ENCODE assay signal across 12 cellular contexts in genomic region chr11:61888043-61888442, GRCh38. TPM values are rescaled to one million over a fixed set of nuclear protein-coding genes. Genes with fewer than 3 reads are reported as not detected.
A peak's percentile ranks its signal among the peaks of the same experiment; 100 is the strongest.
DNase-seq lines count a peak whose midpoint lies in the region; ATAC-seq and TF ChIP-seq lines count a peak whose summit lies in the region.
"Had no signal": no experiment of that assay in that cellular context is flagged by ENCODE, and none has a peak within 500 bp of the region (broad histone marks: within the 10 kb centered on the region; RNA-seq: fewer than 3 reads in every experiment).

No MANE protein-coding gene starts in this region.

- H3K4me3 Mint-ChIP-seq in activated T-helper 17 cell treated with anti-CD3 and anti-CD28 coated beads, Interleukin-2, amount 50 U/mL, for 72 hours = no peak overlapping the region

- H4K20me1 ChIP-seq in osteoblast (ENCODE audit: insufficient read depth, low read length) (peaks cover 39% of the 10 kb centered on the region), smooth muscle cell (ENCODE audit: low read depth) (peaks cover 5% of the 10 kb centered on the region)

- WGBS in smooth muscle cell (ENCODE audit: low lambda C conversion rate) = 82% methylated on average over 6 of the region's 6 CpGs

- H3K36me3 ChIP-seq in SJCRH30 = peaks cover 9% of the 10 kb centered on the region
- peaks cover 26% of the 10 kb centered on the region for H3K36me3 ChIP-seq in osteoblast (ENCODE audit: insufficient read depth, low read length)
- H3K36me3 ChIP-seq in smooth muscle cell (ENCODE audit: low read depth) = no peaks in the 10 kb centered on the region
- H3K36me3 ChIP-seq: ovary had no signal

- H3K27ac ChIP-seq in SJCRH30 (peak overlapping the region; percentile 45), osteoblast (ENCODE audit: low read depth, low read length) (peak overlapping the region; percentile 83), smooth muscle cell (ENCODE audit: low read depth) (no peak overlapping the region)
- H3K27ac ChIP-seq: ovary had no signal

- H3K4me1 ChIP-seq in SJCRH30 (peaks cover 32% of the 10 kb centered on the region), osteoblast (ENCODE audit: insufficient read depth, low read length) (peaks cover 27% of the 10 kb centered on the region), smooth muscle cell (ENCODE audit: low read depth) (peaks cover 3% of the 10 kb centered on the region)

- H3K4me3 ChIP-seq in AG09309 (ENCODE audit: control insufficient read depth, low read depth, low read length) (no peak overlapping the region), SJCRH30 (no peak overlapping the region), osteoblast (ENCODE audit: insufficient read depth, low read length) (peak overlapping the region; percentile 37), smooth muscle cell (no peak overlapping the region)
- H3K4me3 ChIP-seq: ovary had no signal

- ATAC-seq in activated T-helper 17 cell treated with anti-CD3 and anti-CD28 coated beads, Interleukin-2, amount 50 U/mL, for 72 hours (replicated peaks) = no peak
- no peak for ATAC-seq in GM21515 (IDR thresholded peaks at IDR 0.05; ENCODE audit: unreplicated experiment)

- H3K4me1 Mint-ChIP-seq in activated T-helper 17 cell treated with anti-CD3 and anti-CD28 coated beads, Interleukin-2, amount 50 U/mL, for 72 hours = no peaks in the 10 kb centered on the region

- no peaks in the 10 kb centered on the region for H3K9me3 Mint-ChIP-seq in activated T-helper 17 cell treated with anti-CD3 and anti-CD28 coated beads, Interleukin-2, amount 50 U/mL, for 72 hours

- H3K36me3 Mint-ChIP-seq in activated T-helper 17 cell treated with anti-CD3 and anti-CD28 coated beads, Interleukin-2, amount 50 U/mL, for 72 hours (ENCODE audit: low read depth) = no peaks in the 10 kb centered on the region
- H3K36me3 Mint-ChIP-seq: CD4-positive, alpha-beta memory T cell had no signal

- peak overlapping the region; percentile 58 for H3K4me2 ChIP-seq in osteoblast (ENCODE audit: insufficient read depth, low read length)
- H3K4me2 ChIP-seq in smooth muscle cell = no peak overlapping the region

- TF ChIP-seq CTCF in AG09309 (IDR thresholded peaks at IDR 0.05; ENCODE audit: control insufficient read depth, insufficient read depth, low read depth, low read length, missing control alignments) = no peak
- TF ChIP-seq CTCF in osteoblast (IDR thresholded peaks at IDR 0.05; ENCODE audit: extremely low read depth, low read depth, low read length) = no peak
- no peak for TF ChIP-seq CTCF in smooth muscle cell (IDR thresholded peaks at IDR 0.05; ENCODE audit: borderline replicate concordance, insufficient read depth, poor library complexity, severe bottlenecking)

- no peaks in the 10 kb centered on the region for H3K27me3 ChIP-seq in SJCRH30
- H3K27me3 ChIP-seq in osteoblast (ENCODE audit: insufficient read depth, low read length) = no peaks in the 10 kb centered on the region
- no peaks in the 10 kb centered on the region for H3K27me3 ChIP-seq in smooth muscle cell (ENCODE audit: low read depth)
- H3K27me3 ChIP-seq: ovary had no signal

- H3K9me3 ChIP-seq in SJCRH30 (replicated peaks) (no peaks in the 10 kb centered on the region), osteoblast (ENCODE audit: low read depth, low read length) (no peaks in the 10 kb centered on the region), smooth muscle cell (replicated peaks; ENCODE audit: low read depth) (no peaks in the 10 kb centered on the region)
- H3K9me3 ChIP-seq: ovary had no signal

- peaks cover 71% of the 10 kb centered on the region for H3K79me2 ChIP-seq in osteoblast (ENCODE audit: insufficient read depth, low read length)
- no peaks in the 10 kb centered on the region for H3K79me2 ChIP-seq in smooth muscle cell (ENCODE audit: low read depth)

- H3K27ac Mint-ChIP-seq in activated T-helper 17 cell treated with anti-CD3 and anti-CD28 coated beads, Interleukin-2, amount 50 U/mL, for 72 hours = no peak overlapping the region

- no peaks in the 10 kb centered on the region for H3K27me3 Mint-ChIP-seq in activated T-helper 17 cell treated with anti-CD3 and anti-CD28 coated beads, Interleukin-2, amount 50 U/mL, for 72 hours
- H3K27me3 Mint-ChIP-seq: CD4-positive, alpha-beta memory T cell had no signal

- no peak overlapping the region for H3K9ac ChIP-seq in smooth muscle cell (ENCODE audit: low read depth)

- H2AFZ ChIP-seq in osteoblast (ENCODE audit: low read length) (peak overlapping the region; percentile 51), smooth muscle cell (ENCODE audit: low read depth) (no peak overlapping the region)

- peak; percentile 63 for DNase-seq in AG09309 (ENCODE audit: low read depth)
- peak; percentile 69 to 78 for DNase-seq in SJCRH30
- peak; percentile 94 for DNase-seq in fibroblast of gingiva (ENCODE audit: low read depth)
- DNase-seq in osteoblast (ENCODE audit: insufficient read length, low spot score, missing footprints) = peak; percentile 98
- no peak for DNase-seq in germinal center (ENCODE audit: low spot score)
- no peak for DNase-seq in smooth muscle cell (lab: John Stamatoyannopoulos, UW; ENCODE audit: unreplicated experiment)
- DNase-seq: activated CD4-positive, alpha-beta T cell treated with anti-CD3 and anti-CD28 coated beads for 4 hours; CD4-positive, alpha-beta memory T cell; effector CD8-positive, alpha-beta T cell had no signal

- no peaks in the 10 kb centered on the region for H3F3A ChIP-seq in smooth muscle cell (ENCODE audit: low read depth)

RNA-seq across cellular contexts. Expression of gene FADS3, which starts 3.3 kb away (rescaled TPM):
- 40.5 and 42.1 TPM in 2 replicates for total RNA-seq in SJCRH30 (2014; rRNA removed; shearing (Covaris generic))
- total RNA-seq in osteoblast (127 and 144 TPM in 2 replicates), smooth muscle cell (6.7 and 8.9 TPM in 2 replicates)
- total RNA-seq in activated T-helper 17 cell treated with anti-CD3 and anti-CD28 coated beads, Interleukin-2, amount 50 U/mL, for 72 hours = 10 to 100 TPM in 1 of 2 donors, 1 to 10 TPM in 1; 3.6 to 24.7 TPM
- 13.8 and 28.9 TPM in 2 replicates for polyA plus RNA-seq in smooth muscle cell

RNA-seq across cellular contexts. Expression of gene RAB3IL1, which starts 29.3 kb away (rescaled TPM):
- total RNA-seq in SJCRH30 (2014; rRNA removed; shearing (Covaris generic)) = 0.53 and 0.77 TPM in 2 replicates
- total RNA-seq in osteoblast (15.9 and 20.3 TPM in 2 replicates), smooth muscle cell (4.8 and 4.9 TPM in 2 replicates)
- total RNA-seq in activated T-helper 17 cell treated with anti-CD3 and anti-CD28 coated beads, Interleukin-2, amount 50 U/mL, for 72 hours = not detected
- 9.8 and 11.6 TPM in 2 replicates for polyA plus RNA-seq in smooth muscle cell
- polyA plus RNA-seq: CD4-positive, alpha-beta memory T cell had no signal

RNA-seq across cellular contexts. Expression of gene FADS2, which starts 59.9 kb away (rescaled TPM):
- total RNA-seq in SJCRH30 (2014; rRNA removed; shearing (Covaris generic)) = 13.3 and 14.2 TPM in 2 replicates
- 258 and 275 TPM in 2 replicates for total RNA-seq in osteoblast
- total RNA-seq in activated T-helper 17 cell treated with anti-CD3 and anti-CD28 coated beads, Interleukin-2, amount 50 U/mL, for 72 hours = 10 to 100 TPM in 1 of 2 donors, 1 to 10 TPM in 1; 9.4 to 58.3 TPM
- total RNA-seq in smooth muscle cell = 279 and 332 TPM in 2 replicates
- polyA plus RNA-seq in smooth muscle cell = 285 and 495 TPM in 2 replicates

Comparison
In these comparisons a context has a peak if more than half of its experiments do, and no peak if none do; other contexts are left out.
1. DNase-seq: peak in AG09309 (single experiment), SJCRH30 (2 of 2), fibroblast of gingiva (single experiment) and osteoblast (single experiment); none in germinal center (single experiment) and smooth muscle cell (single experiment).